In the genomic region with DNA sequence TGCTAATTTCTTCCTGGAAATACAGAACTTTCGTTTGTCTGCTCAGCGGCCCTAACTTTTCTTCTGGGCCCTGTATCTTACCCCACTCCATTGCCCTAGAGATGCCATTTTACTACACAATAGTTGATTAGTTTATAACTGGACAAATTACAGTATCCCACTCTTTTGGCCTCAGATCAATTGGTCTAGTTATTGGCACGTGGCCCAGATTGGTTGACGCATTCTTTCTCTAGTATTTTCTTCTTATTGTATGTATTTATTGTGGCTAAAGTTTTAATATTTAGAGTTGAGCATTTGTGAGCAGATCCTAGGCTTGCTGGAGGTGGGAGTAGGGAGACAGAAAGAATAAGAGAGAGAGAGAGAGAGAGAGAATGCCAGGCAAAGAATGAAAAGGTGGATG, we compare ENCODE assay signal across 1 cellular context.
TF ChIP-seq lines count a peak whose summit lies in the region.

No MANE protein-coding gene starts in this region.

TF ChIP-seq in SK-N-SH treated with all-trans-retinoic acid at 6 μM for 48 hours, 23 proteins besides CTCF, POLR2A, EP300 and RAD21 (continued from another document):
- TF ChIP-seq, protein P1, sequence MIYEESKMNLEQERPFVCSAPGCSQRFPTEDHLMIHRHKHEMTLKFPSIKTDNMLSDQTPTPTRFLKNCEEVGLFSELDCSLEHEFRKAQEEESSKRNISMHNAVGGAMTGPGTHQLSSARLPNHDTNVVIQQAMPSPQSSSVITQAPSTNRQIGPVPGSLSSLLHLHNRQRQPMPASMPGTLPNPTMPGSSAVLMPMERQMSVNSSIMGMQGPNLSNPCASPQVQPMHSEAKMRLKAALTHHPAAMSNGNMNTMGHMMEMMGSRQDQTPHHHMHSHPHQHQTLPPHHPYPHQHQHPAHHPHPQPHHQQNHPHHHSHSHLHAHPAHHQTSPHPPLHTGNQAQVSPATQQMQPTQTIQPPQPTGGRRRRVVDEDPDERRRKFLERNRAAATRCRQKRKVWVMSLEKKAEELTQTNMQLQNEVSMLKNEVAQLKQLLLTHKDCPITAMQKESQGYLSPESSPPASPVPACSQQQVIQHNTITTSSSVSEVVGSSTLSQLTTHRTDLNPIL (CRISPR knock-in tag; IDR thresholded peaks at IDR 0.05; ENCODE audit: low read depth), result no peak
- no peak for TF ChIP-seq ZNF565 (CRISPR knock-in tag; conservative IDR thresholded peaks at IDR 0.05; ENCODE audit: low read depth)
- no peak for TF ChIP-seq ARNTL (CRISPR knock-in tag; IDR thresholded peaks at IDR 0.05; ENCODE audit: borderline replicate concordance, low read depth)
- no peak for TF ChIP-seq ZFP30 (CRISPR knock-in tag; IDR thresholded peaks at IDR 0.05)
- no peak for TF ChIP-seq ZC3H10 (CRISPR knock-in tag; IDR thresholded peaks at IDR 0.05)
- no peak for TF ChIP-seq ISL1 (CRISPR knock-in tag; IDR thresholded peaks at IDR 0.05)
- TF ChIP-seq TCF4 (CRISPR knock-in tag; IDR thresholded peaks at IDR 0.05; ENCODE audit: borderline replicate concordance), result no peak
- TF ChIP-seq ESRRG (CRISPR knock-in tag; IDR thresholded peaks at IDR 0.05), result no peak
